ENCODE assay signal across 7 cellular contexts in genomic region chr12:92136883-92137582, GRCh38. TPM values are rescaled to one million over a fixed set of nuclear protein-coding genes. Genes with fewer than 3 reads are reported as not detected.
A peak's percentile ranks its signal among the peaks of the same experiment; 100 is the strongest.
DNase-seq lines count a peak whose midpoint lies in the region; ATAC-seq and TF ChIP-seq lines count a peak whose summit lies in the region.

No MANE protein-coding gene starts in this region.

- H3K4me1 Mint-ChIP-seq in nephron progenitor cell, result peaks cover 90% of the 10 kb centered on the region

- TF ChIP-seq CTCF in dorsolateral prefrontal cortex (IDR thresholded peaks at IDR 0.05 in 54 of 56, conservative IDR thresholded peaks at IDR 0.05 in 2 of 56; ENCODE audit: low read depth in 1 of 56, partially characterized antibody in 56 of 56), result no peak
- no peak for TF ChIP-seq CTCF in nephron progenitor cell (IDR thresholded peaks at IDR 0.05)

- H4K20me1 ChIP-seq in Karpas-422 (ENCODE audit: insufficient read depth, low read depth, low read length), result peaks cover 76% of the 10 kb centered on the region

- no peaks in the 10 kb centered on the region for H3K27me3 Mint-ChIP-seq in nephron progenitor cell (ENCODE audit: low read depth, poor library complexity)

- no peak overlapping the region for H3K27ac Mint-ChIP-seq in nephron progenitor cell

- H3K36me3 ChIP-seq in Karpas-422 (ENCODE audit: insufficient read depth, low read length), result peaks cover 14% of the 10 kb centered on the region

- peak overlapping the region; percentile 99 for H3K4me3 Mint-ChIP-seq in nephron progenitor cell

- H3K9me3 Mint-ChIP-seq in nephron progenitor cell, result no peaks in the 10 kb centered on the region

- H3K9ac ChIP-seq in Karpas-422 (ENCODE audit: low read length), result no peak overlapping the region

- H3K27me3 ChIP-seq in dorsolateral prefrontal cortex, result no peaks in the 10 kb centered on the region
- H3K27me3 ChIP-seq in Karpas-422 (ENCODE audit: low read length), result no peaks in the 10 kb centered on the region

- peak; percentile 48 for TF ChIP-seq POLR2A in GM18505 (IDR thresholded peaks at IDR 0.05; ENCODE audit: borderline replicate concordance, extremely low read depth, insufficient read depth, insufficient read length)

- intact Hi-C loops in dorsolateral prefrontal cortex (cut with DNase I), result loop anchor here in 1 of 2 donors (10.0 kb wide), 1 partner anchor 72 kb away; no protein-coding TSS in a partner anchor

- peaks cover 36% of the 10 kb centered on the region for H3K36me3 Mint-ChIP-seq in nephron progenitor cell (ENCODE audit: low read depth)

- H3K4me2 ChIP-seq in Karpas-422 (ENCODE audit: low read depth, low read length, poor library complexity, severe bottlenecking), result no peak overlapping the region

- no peak overlapping the region for H2AFZ ChIP-seq in Karpas-422 (ENCODE audit: low read length)

- H3K27ac ChIP-seq in dorsolateral prefrontal cortex, result peak overlapping the region in 12 of 59 donors; percentile 6 to 71 (median 22)
- H3K27ac ChIP-seq in Karpas-422 (ENCODE audit: low read length), result no peak overlapping the region

- H3K4me3 ChIP-seq in dorsolateral prefrontal cortex (peak overlapping the region in 42 of 59 donors; percentile 2 to 99 (median 93)), Karpas-422 (ENCODE audit: low read length) (no peak overlapping the region)

- peak; percentile 80 for DNase-seq in NOMO-1 treated with DMSO at 0.1 percent for 48 hours (lab: John Stamatoyannopoulos, UW; ENCODE audit: unreplicated experiment)
- DNase-seq in dorsolateral prefrontal cortex, result no peak
- no peak for DNase-seq in nephron progenitor cell
- DNase-seq in Karpas-422, result no peak
- DNase-seq in iPS-NIHi11 (ENCODE audit: low spot score), result no peak
- DNase-seq in Ammon's horn (ENCODE audit: low spot score), result no peak

- H3K4me1 ChIP-seq in Karpas-422 (ENCODE audit: low read length), result peaks cover 63% of the 10 kb centered on the region

- H3K9me2 ChIP-seq in Karpas-422 (replicated peaks; ENCODE audit: insufficient read depth, low read length), result no peaks in the 10 kb centered on the region

- peaks cover 42% of the 10 kb centered on the region for H3K79me2 ChIP-seq in Karpas-422 (ENCODE audit: low read length)

- H3K9me3 ChIP-seq in Karpas-422 (ENCODE audit: low read length), result no peaks in the 10 kb centered on the region

- ATAC-seq in GM18505 (IDR thresholded peaks at IDR 0.05; ENCODE audit: unreplicated experiment), result no peak

RNA-seq across cellular contexts. Expression of gene BTG1, which starts 8.6 kb away (rescaled TPM):
- 10 to 100 TPM; 23.7 to 85.7 (median 42.5) TPM for total RNA-seq in dorsolateral prefrontal cortex
- total RNA-seq in Karpas-422 (2014; rRNA removed; shearing (Covaris generic); ENCODE audit: low replicate concordance), result 6.8 and 12.4 TPM in 2 replicates
